In the genomic region with DNA sequence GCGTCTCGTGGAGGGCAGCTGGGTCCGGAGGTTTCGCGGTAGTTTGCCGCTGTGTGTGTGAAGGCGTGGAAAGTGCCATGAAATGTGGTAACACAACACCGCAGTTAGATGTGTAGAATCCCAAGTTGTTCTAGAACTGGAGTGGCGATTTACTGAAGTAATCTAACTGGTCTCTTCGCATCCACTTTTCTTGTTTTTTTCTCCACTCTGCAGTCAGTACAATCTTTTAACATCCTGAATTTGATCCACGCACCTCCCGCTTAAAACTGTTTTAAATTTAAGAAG, we compare ENCODE assay signal across 8 cellular contexts. TPM values are rescaled to one million over a fixed set of nuclear protein-coding genes. Genes with fewer than 3 reads are reported as not detected.
DNase-seq lines count a peak whose midpoint lies in the region; ATAC-seq and TF ChIP-seq lines count a peak whose summit lies in the region.

No MANE protein-coding gene starts in this region.

- H3K4me3 ChIP-seq in adipocyte (ENCODE audit: low read length) = peak overlapping the region; percentile 91
- H3K4me3 ChIP-seq in left lung = peak overlapping the region; percentile 65 to 81
- peak overlapping the region; percentile 71 to 91 (median 83) for H3K4me3 ChIP-seq in transverse colon

- H3K4me1 Mint-ChIP-seq in stimulated activated naive CD8-positive, alpha-beta T cell treated with anti-CD3 and anti-CD28 coated beads, Interleukin-15, Interleukin-2, amounts not matched to agents 100 ng/mL and 50 ng/mL, for 24 hours (ENCODE audit: low read depth) = peaks cover 35% of the 10 kb centered on the region

- ATAC-seq in stimulated activated naive CD8-positive, alpha-beta T cell treated with anti-CD3 and anti-CD28 coated beads, Interleukin-15, Interleukin-2, amounts not matched to agents 100 U/mL and 50 U/mL, for 24 hours = no peak
- ATAC-seq in left lung = no peak

- H3K9ac ChIP-seq in adipocyte (ENCODE audit: low read length) = peak overlapping the region; percentile 91

- 0 to 2% methylated on average over 9 to 12 of the region's 12 CpGs for WGBS in transverse colon (ENCODE audit: low coverage in 1 of 2), 2 donors

- H3K9me3 Mint-ChIP-seq in stimulated activated naive CD8-positive, alpha-beta T cell treated with anti-CD3 and anti-CD28 coated beads, Interleukin-15, Interleukin-2, amounts not matched to agents 100 ng/mL and 50 ng/mL, for 24 hours = no peaks in the 10 kb centered on the region

- no peaks in the 10 kb centered on the region for H3K27me3 ChIP-seq in adipocyte (replicated peaks; ENCODE audit: control insufficient read depth, insufficient read depth, low read length)
- no peaks in the 10 kb centered on the region for H3K27me3 ChIP-seq in left lung
- no peaks in the 10 kb centered on the region for H3K27me3 ChIP-seq in transverse colon

- H3K27me3 Mint-ChIP-seq in stimulated activated naive CD8-positive, alpha-beta T cell treated with anti-CD3 and anti-CD28 coated beads, Interleukin-15, Interleukin-2, amounts not matched to agents 100 ng/mL and 50 ng/mL, for 24 hours = no peaks in the 10 kb centered on the region

- peak overlapping the region; percentile 88 for H3K4me3 Mint-ChIP-seq in stimulated activated naive CD8-positive, alpha-beta T cell treated with anti-CD3 and anti-CD28 coated beads, Interleukin-15, Interleukin-2, amounts not matched to agents 100 ng/mL and 50 ng/mL, for 24 hours

- H3K4me1 ChIP-seq in adipocyte (ENCODE audit: control insufficient read depth, insufficient read depth, low read length) (peaks cover 23% of the 10 kb centered on the region), left lung (peaks cover 0 to 22% of the 10 kb centered on the region in 2 donors), transverse colon (peaks cover 11 to 20% (median 17%) of the 10 kb centered on the region in 4 donors)

- peak overlapping the region; percentile 83 for H3K27ac Mint-ChIP-seq in stimulated activated naive CD8-positive, alpha-beta T cell treated with anti-CD3 and anti-CD28 coated beads, Interleukin-15, Interleukin-2, amounts not matched to agents 100 ng/mL and 50 ng/mL, for 24 hours

- no peak for TF ChIP-seq EP300 in transverse colon (IDR thresholded peaks at IDR 0.05; ENCODE audit: low read depth)

- no peak for TF ChIP-seq POLR2A in transverse colon (IDR thresholded peaks at IDR 0.05)

- in situ Hi-C loops in transverse colon (cut with MboI; ENCODE audit: low pct_ligation_motif_present in 1 of 4, low pct_unique_long_range_greater_than_20kb in 1 of 4, low sequenced_read_pairs in 3 of 4) = loop anchor here in 1 of 4 donors (25.0 kb wide), 1 partner anchor 156 kb away; the partner anchor contains the start of gene NDUFB4

- H3K9me3 ChIP-seq in adipocyte (ENCODE audit: control insufficient read depth, low read length) (no peaks in the 10 kb centered on the region), left lung (no peaks in the 10 kb centered on the region), transverse colon (peaks cover 0 to under 1% of the 10 kb centered on the region in 2 donors)

- peak overlapping the region; percentile 94 to 98 for H3K27ac ChIP-seq in left lung
- H3K27ac ChIP-seq in transverse colon = peak overlapping the region; percentile 90 to 98 (median 94)

- H3K36me3 ChIP-seq in adipocyte (ENCODE audit: control insufficient read depth, insufficient read depth, low read length, severe bottlenecking) (no peaks in the 10 kb centered on the region), left lung (no peaks in the 10 kb centered on the region), transverse colon (peaks cover 0 to 5% (median 2%) of the 10 kb centered on the region in 4 donors)

- intact Hi-C loops in left lung (cut with DNase I) = no loop called here
- intact Hi-C loops in transverse colon (cut with DNase I; ENCODE audit: low total_unique reads) = no loop called here

- no peak for DNase-seq in stimulated activated naive CD8-positive, alpha-beta T cell treated with anti-CD3 and anti-CD28 coated beads, Interleukin-15, Interleukin-2, amounts not matched to agents 100 U/mL and 50 U/mL, for 24 hours
- DNase-seq in adipocyte (ENCODE audit: low read depth) = peak; percentile 71
- no peak for DNase-seq in left lung
- DNase-seq in transverse colon = no peak
- no peak for DNase-seq in cerebellar nuclear complex (lab: John Stamatoyannopoulos, UW)
- no peak for DNase-seq in putamen (ENCODE audit: low spot score)
- DNase-seq in effector CD4-positive, alpha-beta T cell = no peak

- TF ChIP-seq CTCF in left lung (IDR thresholded peaks at IDR 0.05) (no peak), transverse colon (IDR thresholded peaks at IDR 0.05) (no peak)

- H3K36me3 Mint-ChIP-seq in stimulated activated naive CD8-positive, alpha-beta T cell treated with anti-CD3 and anti-CD28 coated beads, Interleukin-15, Interleukin-2, amounts not matched to agents 100 ng/mL and 50 ng/mL, for 24 hours (ENCODE audit: low read depth) = peaks cover 9% of the 10 kb centered on the region

RNA-seq across cellular contexts. Expression of gene GTF2E1, which starts 0.5 kb away (rescaled TPM):
- total RNA-seq in left lung (10 to 100 TPM; 14.5 to 21.5 TPM), transverse colon (10 to 100 TPM in 3 of 4 donors, 1 to 10 TPM in 1; 9.0 to 32.4 (median 14.5) TPM)

RNA-seq across cellular contexts. Expression of gene RABL3, which starts 0.7 kb away (rescaled TPM):
- 10 to 100 TPM; 19.0 to 20.0 TPM for total RNA-seq in left lung
- 10 to 100 TPM in 3 of 4 donors, 1 to 10 TPM in 1; 8.2 to 23.7 (median 19.9) TPM for total RNA-seq in transverse colon
